8 cellular contexts compared by ENCODE assay signal in genomic region chr16:65353183-65353582, GRCh38.
"Had no signal": no experiment of that assay in that cellular context is flagged by ENCODE, and none has a peak within 500 bp of the region (broad histone marks: within the 10 kb centered on the region; RNA-seq: fewer than 3 reads in every experiment).

No MANE protein-coding gene starts in this region.

- H3K4me1 ChIP-seq: HAP-1 had no signal

- H3K4me3 ChIP-seq: GM23248, GM23338, HAP-1 had no signal

- H3K4me3 Mint-ChIP-seq: GM23338, H9, HFFc6 had no signal

- DNase-seq: GM23248, GOT3, H7, H9, HCEC 1CT, HFFc6 had no signal

- H3K27ac Mint-ChIP-seq: GM23338, H9, HFFc6 had no signal

- H3K4me1 Mint-ChIP-seq: GM23338, H9 had no signal

- H3K36me3 ChIP-seq: HAP-1 had no signal

- H3K9me3 ChIP-seq: HAP-1 had no signal

- H3K27ac ChIP-seq: GM23248 had no signal

- H3K9me3 Mint-ChIP-seq: HFFc6 had no signal
